ENCODE assay signal across 1 cellular context in the genomic region with DNA sequence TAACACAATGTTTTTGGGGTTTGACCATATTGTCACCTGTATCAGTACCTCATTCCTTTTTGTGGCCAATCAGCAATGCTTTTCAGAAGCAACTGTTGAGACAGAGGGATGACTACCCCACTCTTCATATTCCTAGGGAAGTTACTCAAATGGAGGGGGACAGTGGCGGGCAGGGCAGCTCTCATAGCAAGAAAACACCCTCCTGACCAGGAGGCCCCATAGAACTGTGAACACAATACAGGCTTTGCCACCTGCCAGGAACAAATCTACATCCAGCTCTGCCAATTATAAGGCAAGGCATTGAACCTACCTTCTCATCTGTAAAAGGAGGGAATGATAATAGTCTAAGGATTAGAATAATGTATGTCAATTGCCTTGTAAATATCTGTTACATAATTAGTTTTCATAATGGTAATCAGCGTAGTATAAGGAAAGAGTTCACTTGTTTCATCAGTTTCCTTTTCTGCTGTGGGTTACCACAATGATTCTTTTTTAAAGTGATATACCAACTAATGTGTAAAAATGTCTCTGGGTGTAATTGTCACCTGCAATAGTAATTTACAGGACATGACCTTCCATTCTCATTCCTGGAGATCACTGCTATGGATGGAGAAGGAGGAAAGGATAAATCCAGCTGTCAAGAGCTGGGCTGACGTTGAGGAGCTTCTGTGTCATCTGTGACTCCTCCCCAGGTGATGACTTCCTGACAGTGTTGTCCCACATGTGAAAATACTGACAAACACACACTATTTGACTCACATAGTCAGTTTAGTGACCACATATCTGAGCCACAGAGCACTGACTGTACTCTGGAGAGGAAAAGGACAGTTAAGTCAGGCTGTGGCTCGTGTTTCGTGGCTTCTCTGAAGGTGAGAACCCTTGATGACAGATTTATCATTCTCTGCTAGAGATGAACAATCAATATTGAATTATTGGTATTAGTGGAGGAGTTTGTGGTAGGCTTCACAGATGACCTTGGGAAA.
TF ChIP-seq lines count a peak whose summit lies in the region.

No MANE protein-coding gene starts in this region.

TF ChIP-seq in GM12878, 131 proteins besides CTCF, POLR2A, EP300 and RAD21 (continued from another document and continues in another):
- TF ChIP-seq, protein P1, sequence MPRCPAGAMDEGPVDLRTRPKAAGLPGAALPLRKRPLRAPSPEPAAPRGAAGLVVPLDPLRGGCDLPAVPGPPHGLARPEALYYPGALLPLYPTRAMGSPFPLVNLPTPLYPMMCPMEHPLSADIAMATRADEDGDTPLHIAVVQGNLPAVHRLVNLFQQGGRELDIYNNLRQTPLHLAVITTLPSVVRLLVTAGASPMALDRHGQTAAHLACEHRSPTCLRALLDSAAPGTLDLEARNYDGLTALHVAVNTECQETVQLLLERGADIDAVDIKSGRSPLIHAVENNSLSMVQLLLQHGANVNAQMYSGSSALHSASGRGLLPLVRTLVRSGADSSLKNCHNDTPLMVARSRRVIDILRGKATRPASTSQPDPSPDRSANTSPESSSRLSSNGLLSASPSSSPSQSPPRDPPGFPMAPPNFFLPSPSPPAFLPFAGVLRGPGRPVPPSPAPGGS (IDR thresholded peaks at IDR 0.05; ENCODE audit: borderline replicate concordance, insufficient read depth, low read depth, low read length, poor library complexity, severe bottlenecking), result peak; percentile 80
- peak; percentile 44 for TF ChIP-seq SMAD1 (IDR thresholded peaks at IDR 0.05; ENCODE audit: low read depth, partially characterized antibody)
- peak; percentile 43 for TF ChIP-seq MEF2B (IDR thresholded peaks at IDR 0.05; ENCODE audit: partially characterized antibody, poor library complexity, severe bottlenecking)
- no peak for TF ChIP-seq CBX3 (IDR thresholded peaks at IDR 0.05; ENCODE audit: borderline replicate concordance, low read depth)
- TF ChIP-seq EGR1 (IDR thresholded peaks at IDR 0.05; ENCODE audit: borderline replicate concordance in 1 of 2, low read depth in 2 of 2, low read length in 2 of 2), result peak in 1 of 2 experiments; percentile 63; a peak in 1 of 3 replicates
- TF ChIP-seq HDAC6 (IDR thresholded peaks at IDR 0.05; ENCODE audit: unreplicated experiment), result no peak
- TF ChIP-seq, protein P2, sequence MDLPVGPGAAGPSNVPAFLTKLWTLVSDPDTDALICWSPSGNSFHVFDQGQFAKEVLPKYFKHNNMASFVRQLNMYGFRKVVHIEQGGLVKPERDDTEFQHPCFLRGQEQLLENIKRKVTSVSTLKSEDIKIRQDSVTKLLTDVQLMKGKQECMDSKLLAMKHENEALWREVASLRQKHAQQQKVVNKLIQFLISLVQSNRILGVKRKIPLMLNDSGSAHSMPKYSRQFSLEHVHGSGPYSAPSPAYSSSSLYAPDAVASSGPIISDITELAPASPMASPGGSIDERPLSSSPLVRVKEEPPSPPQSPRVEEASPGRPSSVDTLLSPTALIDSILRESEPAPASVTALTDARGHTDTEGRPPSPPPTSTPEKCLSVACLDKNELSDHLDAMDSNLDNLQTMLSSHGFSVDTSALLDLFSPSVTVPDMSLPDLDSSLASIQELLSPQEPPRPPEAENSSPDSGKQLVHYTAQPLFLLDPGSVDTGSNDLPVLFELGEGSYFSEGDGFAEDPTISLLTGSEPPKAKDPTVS (IDR thresholded peaks at IDR 0.05; ENCODE audit: low read depth, low read length), result no peak
- peak; percentile 94 for TF ChIP-seq EED (IDR thresholded peaks at IDR 0.05; ENCODE audit: low read depth)
- TF ChIP-seq RFX5 (IDR thresholded peaks at IDR 0.05; ENCODE audit: low read depth, low read length), result no peak
- peak; percentile 98 for TF ChIP-seq RUNX3 (IDR thresholded peaks at IDR 0.05; ENCODE audit: low read length)
- no peak for TF ChIP-seq ZNF274 (IDR thresholded peaks at IDR 0.05; ENCODE audit: insufficient read depth, insufficient read length)
- TF ChIP-seq NRF1 (conservative IDR thresholded peaks at IDR 0.05; ENCODE audit: low read depth, low read length), result no peak
- TF ChIP-seq JUNB (IDR thresholded peaks at IDR 0.05), result peak; percentile 90
- TF ChIP-seq, protein P3, sequence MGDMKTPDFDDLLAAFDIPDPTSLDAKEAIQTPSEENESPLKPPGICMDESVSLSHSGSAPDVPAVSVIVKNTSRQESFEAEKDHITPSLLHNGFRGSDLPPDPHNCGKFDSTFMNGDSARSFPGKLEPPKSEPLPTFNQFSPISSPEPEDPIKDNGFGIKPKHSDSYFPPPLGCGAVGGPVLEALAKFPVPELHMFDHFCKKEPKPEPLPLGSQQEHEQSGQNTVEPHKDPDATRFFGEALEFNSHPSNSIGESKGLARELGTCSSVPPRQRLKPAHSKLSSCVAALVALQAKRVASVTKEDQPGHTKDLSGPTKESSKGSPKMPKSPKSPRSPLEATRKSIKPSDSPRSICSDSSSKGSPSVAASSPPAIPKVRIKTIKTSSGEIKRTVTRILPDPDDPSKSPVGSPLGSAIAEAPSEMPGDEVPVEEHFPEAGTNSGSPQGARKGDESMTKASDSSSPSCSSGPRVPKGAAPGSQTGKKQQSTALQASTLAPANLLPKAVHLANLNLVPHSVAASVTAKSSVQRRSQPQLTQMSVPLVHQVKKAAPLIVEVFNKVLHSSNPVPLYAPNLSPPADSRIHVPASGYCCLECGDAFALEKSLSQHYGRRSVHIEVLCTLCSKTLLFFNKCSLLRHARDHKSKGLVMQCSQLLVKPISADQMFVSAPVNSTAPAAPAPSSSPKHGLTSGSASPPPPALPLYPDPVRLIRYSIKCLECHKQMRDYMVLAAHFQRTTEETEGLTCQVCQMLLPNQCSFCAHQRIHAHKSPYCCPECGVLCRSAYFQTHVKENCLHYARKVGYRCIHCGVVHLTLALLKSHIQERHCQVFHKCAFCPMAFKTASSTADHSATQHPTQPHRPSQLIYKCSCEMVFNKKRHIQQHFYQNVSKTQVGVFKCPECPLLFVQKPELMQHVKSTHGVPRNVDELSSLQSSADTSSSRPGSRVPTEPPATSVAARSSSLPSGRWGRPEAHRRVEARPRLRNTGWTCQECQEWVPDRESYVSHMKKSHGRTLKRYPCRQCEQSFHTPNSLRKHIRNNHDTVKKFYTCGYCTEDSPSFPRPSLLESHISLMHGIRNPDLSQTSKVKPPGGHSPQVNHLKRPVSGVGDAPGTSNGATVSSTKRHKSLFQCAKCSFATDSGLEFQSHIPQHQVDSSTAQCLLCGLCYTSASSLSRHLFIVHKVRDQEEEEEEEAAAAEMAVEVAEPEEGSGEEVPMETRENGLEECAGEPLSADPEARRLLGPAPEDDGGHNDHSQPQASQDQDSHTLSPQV (IDR thresholded peaks at IDR 0.05), result no peak
- no peak for TF ChIP-seq KLF5 (IDR thresholded peaks at IDR 0.05; ENCODE audit: partially characterized antibody)
- TF ChIP-seq ETV6 (conservative IDR thresholded peaks at IDR 0.05 in 1 of 2, IDR thresholded peaks at IDR 0.05 in 1 of 2; ENCODE audit: borderline replicate concordance in 1 of 2, low read depth in 1 of 2), result peak in 1 of 2 experiments; percentile 97; a peak in 2 of 4 replicates
- peak; percentile 77; the same call in 1 of the 2 replicates for TF ChIP-seq CBFB (IDR thresholded peaks at IDR 0.05; ENCODE audit: low read depth)
- TF ChIP-seq, protein P4, sequence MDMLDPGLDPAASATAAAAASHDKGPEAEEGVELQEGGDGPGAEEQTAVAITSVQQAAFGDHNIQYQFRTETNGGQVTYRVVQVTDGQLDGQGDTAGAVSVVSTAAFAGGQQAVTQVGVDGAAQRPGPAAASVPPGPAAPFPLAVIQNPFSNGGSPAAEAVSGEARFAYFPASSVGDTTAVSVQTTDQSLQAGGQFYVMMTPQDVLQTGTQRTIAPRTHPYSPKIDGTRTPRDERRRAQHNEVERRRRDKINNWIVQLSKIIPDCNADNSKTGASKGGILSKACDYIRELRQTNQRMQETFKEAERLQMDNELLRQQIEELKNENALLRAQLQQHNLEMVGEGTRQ (IDR thresholded peaks at IDR 0.05; ENCODE audit: borderline replicate concordance, low read depth, low read length), result no peak; the same call in 1 of the 2 replicates
- TF ChIP-seq CHD2 (IDR thresholded peaks at IDR 0.05; ENCODE audit: borderline replicate concordance, low read depth, low read length), result 0 out of 2 replicates have a peak, but pooled peaks have one; percentile 21
- peak; percentile 76; the same call in 2 of the 3 replicates for TF ChIP-seq POU2F2 (IDR thresholded peaks at IDR 0.05; ENCODE audit: borderline replicate concordance, low read depth, low read length)
- TF ChIP-seq NR2F1 (conservative IDR thresholded peaks at IDR 0.05), result 0 out of 2 replicates have a peak, but pooled peaks have one; percentile 40
- peak; percentile 78; the same call in 1 of the 2 replicates for TF ChIP-seq MTA2 (IDR thresholded peaks at IDR 0.05; ENCODE audit: low read depth)
- TF ChIP-seq PML (IDR thresholded peaks at IDR 0.05; ENCODE audit: low read length), result no peak; the same call in 1 of the 2 replicates
- no peak; the same call in 1 of the 2 replicates for TF ChIP-seq MTA3 (IDR thresholded peaks at IDR 0.05; ENCODE audit: borderline replicate concordance, low read length)
- TF ChIP-seq HCFC1 (IDR thresholded peaks at IDR 0.05; ENCODE audit: low read length), result no peak
- TF ChIP-seq ZSCAN29 (IDR thresholded peaks at IDR 0.05), result no peak
- TF ChIP-seq BHLHE40 (IDR thresholded peaks at IDR 0.05; ENCODE audit: borderline replicate concordance in 1 of 2, low read depth in 2 of 2, low read length in 1 of 2), result peak; percentile 86 to 90
- TF ChIP-seq, protein P5, sequence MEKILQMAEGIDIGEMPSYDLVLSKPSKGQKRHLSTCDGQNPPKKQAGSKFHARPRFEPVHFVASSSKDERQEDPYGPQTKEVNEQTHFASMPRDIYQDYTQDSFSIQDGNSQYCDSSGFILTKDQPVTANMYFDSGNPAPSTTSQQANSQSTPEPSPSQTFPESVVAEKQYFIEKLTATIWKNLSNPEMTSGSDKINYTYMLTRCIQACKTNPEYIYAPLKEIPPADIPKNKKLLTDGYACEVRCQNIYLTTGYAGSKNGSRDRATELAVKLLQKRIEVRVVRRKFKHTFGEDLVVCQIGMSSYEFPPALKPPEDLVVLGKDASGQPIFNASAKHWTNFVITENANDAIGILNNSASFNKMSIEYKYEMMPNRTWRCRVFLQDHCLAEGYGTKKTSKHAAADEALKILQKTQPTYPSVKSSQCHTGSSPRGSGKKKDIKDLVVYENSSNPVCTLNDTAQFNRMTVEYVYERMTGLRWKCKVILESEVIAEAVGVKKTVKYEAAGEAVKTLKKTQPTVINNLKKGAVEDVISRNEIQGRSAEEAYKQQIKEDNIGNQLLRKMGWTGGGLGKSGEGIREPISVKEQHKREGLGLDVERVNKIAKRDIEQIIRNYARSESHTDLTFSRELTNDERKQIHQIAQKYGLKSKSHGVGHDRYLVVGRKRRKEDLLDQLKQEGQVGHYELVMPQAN (conservative IDR thresholded peaks at IDR 0.05), result no peak
- TF ChIP-seq, protein P6, sequence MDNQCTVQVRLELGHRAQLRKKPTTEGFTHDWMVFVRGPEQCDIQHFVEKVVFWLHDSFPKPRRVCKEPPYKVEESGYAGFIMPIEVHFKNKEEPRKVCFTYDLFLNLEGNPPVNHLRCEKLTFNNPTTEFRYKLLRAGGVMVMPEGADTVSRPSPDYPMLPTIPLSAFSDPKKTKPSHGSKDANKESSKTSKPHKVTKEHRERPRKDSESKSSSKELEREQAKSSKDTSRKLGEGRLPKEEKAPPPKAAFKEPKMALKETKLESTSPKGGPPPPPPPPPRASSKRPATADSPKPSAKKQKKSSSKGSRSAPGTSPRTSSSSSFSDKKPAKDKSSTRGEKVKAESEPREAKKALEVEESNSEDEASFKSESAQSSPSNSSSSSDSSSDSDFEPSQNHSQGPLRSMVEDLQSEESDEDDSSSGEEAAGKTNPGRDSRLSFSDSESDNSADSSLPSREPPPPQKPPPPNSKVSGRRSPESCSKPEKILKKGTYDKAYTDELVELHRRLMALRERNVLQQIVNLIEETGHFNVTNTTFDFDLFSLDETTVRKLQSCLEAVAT (IDR thresholded peaks at IDR 0.05), result 0 out of 2 replicates have a peak, but pooled peaks have one; percentile 48
- TF ChIP-seq TARDBP (IDR thresholded peaks at IDR 0.05; ENCODE audit: borderline replicate concordance), result no peak
- TF ChIP-seq, protein P7, sequence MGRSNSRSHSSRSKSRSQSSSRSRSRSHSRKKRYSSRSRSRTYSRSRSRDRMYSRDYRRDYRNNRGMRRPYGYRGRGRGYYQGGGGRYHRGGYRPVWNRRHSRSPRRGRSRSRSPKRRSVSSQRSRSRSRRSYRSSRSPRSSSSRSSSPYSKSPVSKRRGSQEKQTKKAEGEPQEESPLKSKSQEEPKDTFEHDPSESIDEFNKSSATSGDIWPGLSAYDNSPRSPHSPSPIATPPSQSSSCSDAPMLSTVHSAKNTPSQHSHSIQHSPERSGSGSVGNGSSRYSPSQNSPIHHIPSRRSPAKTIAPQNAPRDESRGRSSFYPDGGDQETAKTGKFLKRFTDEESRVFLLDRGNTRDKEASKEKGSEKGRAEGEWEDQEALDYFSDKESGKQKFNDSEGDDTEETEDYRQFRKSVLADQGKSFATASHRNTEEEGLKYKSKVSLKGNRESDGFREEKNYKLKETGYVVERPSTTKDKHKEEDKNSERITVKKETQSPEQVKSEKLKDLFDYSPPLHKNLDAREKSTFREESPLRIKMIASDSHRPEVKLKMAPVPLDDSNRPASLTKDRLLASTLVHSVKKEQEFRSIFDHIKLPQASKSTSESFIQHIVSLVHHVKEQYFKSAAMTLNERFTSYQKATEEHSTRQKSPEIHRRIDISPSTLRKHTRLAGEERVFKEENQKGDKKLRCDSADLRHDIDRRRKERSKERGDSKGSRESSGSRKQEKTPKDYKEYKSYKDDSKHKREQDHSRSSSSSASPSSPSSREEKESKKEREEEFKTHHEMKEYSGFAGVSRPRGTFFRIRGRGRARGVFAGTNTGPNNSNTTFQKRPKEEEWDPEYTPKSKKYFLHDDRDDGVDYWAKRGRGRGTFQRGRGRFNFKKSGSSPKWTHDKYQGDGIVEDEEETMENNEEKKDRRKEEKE (IDR thresholded peaks at IDR 0.05), result no peak
- peak; percentile 84 to 89; a peak in 3 of 4 replicates for TF ChIP-seq IKZF2 (IDR thresholded peaks at IDR 0.05)
- no peak for TF ChIP-seq FOS (IDR thresholded peaks at IDR 0.05; ENCODE audit: borderline replicate concordance, extremely low read depth, insufficient read length)
- no peak for TF ChIP-seq YBX1 (IDR thresholded peaks at IDR 0.05)
- TF ChIP-seq POLR2AphosphoS5 (IDR thresholded peaks at IDR 0.05; ENCODE audit: low read length), result no peak
- no peak for TF ChIP-seq HDAC2 (IDR thresholded peaks at IDR 0.05)
- TF ChIP-seq, protein P8, sequence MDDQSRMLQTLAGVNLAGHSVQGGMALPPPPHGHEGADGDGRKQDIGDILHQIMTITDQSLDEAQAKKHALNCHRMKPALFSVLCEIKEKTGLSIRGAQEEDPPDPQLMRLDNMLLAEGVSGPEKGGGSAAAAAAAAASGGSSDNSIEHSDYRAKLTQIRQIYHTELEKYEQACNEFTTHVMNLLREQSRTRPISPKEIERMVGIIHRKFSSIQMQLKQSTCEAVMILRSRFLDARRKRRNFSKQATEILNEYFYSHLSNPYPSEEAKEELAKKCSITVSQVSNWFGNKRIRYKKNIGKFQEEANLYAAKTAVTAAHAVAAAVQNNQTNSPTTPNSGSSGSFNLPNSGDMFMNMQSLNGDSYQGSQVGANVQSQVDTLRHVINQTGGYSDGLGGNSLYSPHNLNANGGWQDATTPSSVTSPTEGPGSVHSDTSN (IDR thresholded peaks at IDR 0.05; ENCODE audit: insufficient replicate concordance, low read depth, low read length), result peak; percentile 74
- no peak for TF ChIP-seq KAT2A (conservative IDR thresholded peaks at IDR 0.05; ENCODE audit: control insufficient read depth, low read depth, low read length)
- TF ChIP-seq SUPT20H (IDR thresholded peaks at IDR 0.05; ENCODE audit: borderline replicate concordance, control insufficient read depth, low read depth, low read length), result no peak
- peak; percentile 4 for TF ChIP-seq RELA (IDR thresholded peaks at IDR 0.05; ENCODE audit: borderline replicate concordance, partially characterized antibody)
